26 cellular contexts compared by ENCODE assay signal in the genomic region with DNA sequence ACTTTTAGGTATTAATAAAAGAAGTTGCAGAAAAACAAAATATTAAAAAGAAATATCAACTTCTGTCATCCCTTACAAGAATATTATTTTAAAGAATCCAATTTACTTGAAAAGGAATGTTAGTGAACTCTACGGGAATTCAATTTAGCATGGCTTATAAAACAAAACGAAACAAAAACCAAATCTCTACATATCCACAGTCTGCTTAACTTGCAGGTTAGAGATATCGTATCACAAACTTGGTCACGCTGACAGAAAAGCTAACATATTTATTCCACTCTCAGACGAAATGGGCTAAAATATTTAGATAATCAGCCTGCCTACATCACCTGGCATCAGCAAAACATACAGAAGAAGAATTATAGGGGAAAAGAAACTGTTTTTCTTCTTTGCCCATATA.
"Had no signal": no experiment of that assay in that cellular context is flagged by ENCODE, and none has a peak within 500 bp of the region (broad histone marks: within the 10 kb centered on the region; RNA-seq: fewer than 3 reads in every experiment).

No MANE protein-coding gene starts in this region.

- H3K36me3 Mint-ChIP-seq: activated CD4-positive, alpha-beta memory T cell treated with anti-CD3 and anti-CD28 coated beads for 36 hours; activated naive CD4-positive, alpha-beta T cell treated with anti-CD3 and anti-CD28 coated beads, Interleukin-2, amount 50 U/mL, for 72 hours had no signal

- H3K4me2 ChIP-seq: PC-9 had no signal

- H3K27ac ChIP-seq: cardiac muscle cell, PC-9 had no signal

- H3K27ac Mint-ChIP-seq: activated B cell treated with CpG ODN at 0.5 μM for 24 hours; activated CD4-positive, alpha-beta memory T cell treated with anti-CD3 and anti-CD28 coated beads for 36 hours; activated CD4-positive, alpha-beta T cell treated with anti-CD3 and anti-CD28 coated beads, Interleukin-2, amount 10 ng/mL, durations not matched to agents 24 days and 14 days; activated naive CD4-positive, alpha-beta T cell treated with anti-CD3 and anti-CD28 coated beads, Interleukin-2, amount 50 U/mL, for 72 hours; activated naive CD8-positive, alpha-beta T cell treated with anti-CD3 and anti-CD28 coated beads, Interleukin-2, amount 50 U/mL, for 24 hours; brain; T-helper 17 cell had no signal

- H2AFZ ChIP-seq: PC-9 had no signal

- DNase-seq: activated B cell treated with CpG ODN at 0.5 μM for 24 hours; activated CD4-positive, alpha-beta memory T cell treated with anti-CD3 and anti-CD28 coated beads for 36 hours; activated CD4-positive, alpha-beta T cell treated with anti-CD3 and anti-CD28 coated beads for 1 hour; activated CD4-positive, alpha-beta T cell treated with anti-CD3 and anti-CD28 coated beads, Interleukin-2, amount 10 ng/mL, durations not matched to agents 24 days and 14 days; activated CD8-positive, alpha-beta memory T cell treated with anti-CD3 and anti-CD28 coated beads for 24 hours; activated effector memory CD4-positive, alpha-beta T cell treated with anti-CD3 and anti-CD28 coated beads, Interleukin-2, amount 50 U/mL, for 16 hours; activated naive CD4-positive, alpha-beta T cell treated with Interleukin-2 at 50 U/mL for 16 hours; activated naive CD8-positive, alpha-beta T cell treated with anti-CD3 and anti-CD28 coated beads, Interleukin-2, amount 50 U/mL, for 24 hours; activated T-cell treated with anti-CD3 and anti-CD28 coated beads, Interleukin-2, amount 50 U/mL, for 4 hours; amniotic stem cell; Kasumi-1; NCI-H146; NCI-H187 treated with DMSO at 0.1 percent for 48 hours; NCI-H2081 treated with DMSO at 0.1 percent for 48 hours; NCI-H2171 treated with DMSO at 0.1 percent for 48 hours; NCI-H345; NCI-H510A; NCI-H526 treated with DMSO at 0.1 percent for 48 hours; PC-9; SHP77 treated with DMSO at 0.1 percent for 48 hours; T-helper 17 cell; T-helper 9 cell had no signal

- H3K9me3 Mint-ChIP-seq: activated B cell treated with CpG ODN at 0.5 μM for 24 hours; activated CD4-positive, alpha-beta T cell treated with anti-CD3 and anti-CD28 coated beads, Interleukin-2, amount 10 ng/mL, durations not matched to agents 24 days and 14 days; activated naive CD4-positive, alpha-beta T cell treated with anti-CD3 and anti-CD28 coated beads, Interleukin-2, amount 50 U/mL, for 72 hours; activated naive CD8-positive, alpha-beta T cell treated with anti-CD3 and anti-CD28 coated beads, Interleukin-2, amount 50 U/mL, for 24 hours; brain had no signal

- H3K4me3 Mint-ChIP-seq: activated B cell treated with CpG ODN at 0.5 μM for 24 hours; activated CD4-positive, alpha-beta memory T cell treated with anti-CD3 and anti-CD28 coated beads for 36 hours; activated CD4-positive, alpha-beta T cell treated with anti-CD3 and anti-CD28 coated beads, Interleukin-2, amount 10 ng/mL, durations not matched to agents 24 days and 14 days; activated naive CD8-positive, alpha-beta T cell treated with anti-CD3 and anti-CD28 coated beads, Interleukin-2, amount 50 U/mL, for 24 hours; activated T-cell treated with anti-CD3 and anti-CD28 coated beads, Interleukin-2, amount 50 U/mL, for 4 hours; brain; T-helper 17 cell had no signal

- H3K27me3 ChIP-seq: cardiac muscle cell had no signal

- H3K4me3 ChIP-seq: cardiac muscle cell, PC-9 had no signal

- H3K27me3 Mint-ChIP-seq: activated B cell treated with CpG ODN at 0.5 μM for 24 hours; activated CD4-positive, alpha-beta memory T cell treated with anti-CD3 and anti-CD28 coated beads for 36 hours; activated CD4-positive, alpha-beta T cell treated with anti-CD3 and anti-CD28 coated beads, Interleukin-2, amount 10 ng/mL, durations not matched to agents 24 days and 14 days; activated naive CD8-positive, alpha-beta T cell treated with anti-CD3 and anti-CD28 coated beads, Interleukin-2, amount 50 U/mL, for 24 hours; brain; T-helper 17 cell had no signal

- H3K4me1 Mint-ChIP-seq: activated B cell treated with CpG ODN at 0.5 μM for 24 hours; activated CD4-positive, alpha-beta T cell treated with anti-CD3 and anti-CD28 coated beads, Interleukin-2, amount 10 ng/mL, durations not matched to agents 24 days and 14 days; activated naive CD8-positive, alpha-beta T cell treated with anti-CD3 and anti-CD28 coated beads, Interleukin-2, amount 50 U/mL, for 24 hours; T-helper 17 cell had no signal

- FAIRE-seq: astrocyte had no signal
